11 cellular contexts compared by ENCODE assay signal in genomic region chr4:175671491-175671934, GRCh38.
A peak's percentile ranks its signal among the peaks of the same experiment; 100 is the strongest.
DNase-seq lines count a peak whose midpoint lies in the region; ATAC-seq and TF ChIP-seq lines count a peak whose summit lies in the region.
"Had no signal": no experiment of that assay in that cellular context is flagged by ENCODE, and none has a peak within 500 bp of the region (broad histone marks: within the 10 kb centered on the region; RNA-seq: fewer than 3 reads in every experiment).

No MANE protein-coding gene starts in this region.

- no peaks in the 10 kb centered on the region for H3K9me3 ChIP-seq in ascending aorta
- H3K9me3 ChIP-seq in HAP-1: no peaks in the 10 kb centered on the region
- H3K9me3 ChIP-seq: lower lobe of right lung had no signal

- in situ Hi-C loops in G401 (cut with HindIII; ENCODE audit: low sequenced_read_pairs): no loop called here
- in situ Hi-C loops in HAP-1 (cut with MboI; ENCODE audit: low sequenced_read_pairs): no loop called here

- intact Hi-C loops in ascending aorta (cut with DNase I): no loop called here

- TF ChIP-seq CTCF in epithelial cell of esophagus (IDR thresholded peaks at IDR 0.05; ENCODE audit: insufficient read depth, low read depth, low read length, missing control alignments) (no peak), ascending aorta (IDR thresholded peaks at IDR 0.05) (no peak)

- H3K4me1 ChIP-seq in ascending aorta (no peaks in the 10 kb centered on the region), HAP-1 (0 out of 2 replicates have a peak, but pooled peaks cover 2% of the 10 kb centered on the region)
- H3K4me1 ChIP-seq: lower lobe of right lung had no signal

- ATAC-seq in HG03280 (IDR thresholded peaks at IDR 0.05; ENCODE audit: unreplicated experiment) (no peak), GM21526 (IDR thresholded peaks at IDR 0.05; ENCODE audit: low FRiP score, unreplicated experiment) (no peak)
- ATAC-seq: activated CD8-positive, alpha-beta T cell treated with anti-CD3 and anti-CD28 coated beads for 36 hours had no signal

- H3K4me3 ChIP-seq in epithelial cell of esophagus (ENCODE audit: low read length) (no peak overlapping the region), ascending aorta (no peak overlapping the region), HAP-1 (no peak overlapping the region)
- H3K4me3 ChIP-seq: lower lobe of right lung had no signal

- DNase-seq in G401 (ENCODE audit: low spot score) (peak; percentile 81), NCI-H748 treated with DMSO at 0.1 percent for 48 hours (lab: John Stamatoyannopoulos, UW) (peak; percentile 18), epithelial cell of esophagus (ENCODE audit: low read depth) (peak; percentile 16), pons (ENCODE audit: low spot score) (peak; percentile 12), ascending aorta (ENCODE audit: low spot score in 2 of 2) (no peak), HAP-1 (ENCODE audit: low spot score in 2 of 2) (no peak)
- DNase-seq: activated CD8-positive, alpha-beta T cell treated with anti-CD3 and anti-CD28 coated beads for 36 hours; dermis blood vessel endothelial cell; lower lobe of right lung had no signal

- H3K27me3 ChIP-seq in ascending aorta: no peaks in the 10 kb centered on the region
- H3K27me3 ChIP-seq in HAP-1 (ENCODE audit: low read depth): no peaks in the 10 kb centered on the region

- H3K36me3 ChIP-seq in ascending aorta (no peaks in the 10 kb centered on the region), HAP-1 (replicated peaks) (no peaks in the 10 kb centered on the region)
- H3K36me3 ChIP-seq: lower lobe of right lung had no signal

- H3K27ac ChIP-seq in ascending aorta: no peak overlapping the region
- H3K27ac ChIP-seq: lower lobe of right lung had no signal

Comparison
In these comparisons a context has a peak if more than half of its experiments do, and no peak if none do; other contexts are left out.
1. DNase-seq: peak in G401 (single experiment), NCI-H748 treated with DMSO at 0.1 percent for 48 hours (single experiment), epithelial cell of esophagus (single experiment) and pons (single experiment); none in ascending aorta (0 of 2) and HAP-1 (0 of 2).